19 cellular contexts compared by ENCODE assay signal in the genomic region with DNA sequence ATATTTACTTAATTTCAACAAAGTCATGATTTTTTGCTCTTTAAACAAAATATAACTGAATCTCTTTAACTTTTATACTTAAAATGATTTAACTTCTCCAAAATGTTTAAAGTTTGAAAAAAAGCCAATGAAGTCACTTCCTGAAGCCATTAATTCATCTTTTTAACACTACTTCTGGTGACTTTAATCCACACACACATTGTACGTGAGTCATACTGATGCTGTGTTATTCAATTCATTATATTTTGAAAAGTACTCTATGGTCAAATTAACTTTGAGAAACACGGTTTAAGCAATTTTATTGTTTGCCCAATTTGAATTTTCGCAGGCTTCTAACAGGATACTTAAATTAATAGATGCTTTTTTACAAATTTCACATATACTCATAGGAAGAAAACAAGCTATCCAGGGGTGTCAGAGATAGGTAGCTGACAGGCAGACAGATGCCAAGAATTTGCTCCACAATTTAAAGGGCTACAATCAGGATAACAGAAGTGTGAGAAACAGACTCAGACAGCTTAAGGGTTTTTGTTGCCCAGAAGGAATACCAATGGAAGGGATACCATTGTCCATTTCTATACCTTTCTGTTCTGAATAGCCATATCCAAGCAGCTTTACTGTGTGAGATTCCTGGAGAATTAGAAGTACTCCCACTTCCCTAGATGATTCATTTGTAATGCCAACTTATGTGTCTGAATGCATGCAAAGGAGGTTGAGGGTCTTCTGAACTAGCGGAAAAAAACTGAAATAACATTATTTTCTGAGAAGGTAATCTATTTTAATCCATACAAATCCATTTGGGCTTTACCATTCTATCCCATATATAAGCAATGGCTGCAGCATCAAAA.
DNase-seq lines count a peak whose midpoint lies in the region; ATAC-seq and TF ChIP-seq lines count a peak whose summit lies in the region.
"Had no signal": no experiment of that assay in that cellular context is flagged by ENCODE, and none has a peak within 500 bp of the region (broad histone marks: within the 10 kb centered on the region; RNA-seq: fewer than 3 reads in every experiment).

No MANE protein-coding gene starts in this region.

- peak overlapping the region in 2 of 3 donors; percentile 2 to 55 for H3K9ac ChIP-seq in skeletal muscle tissue (ENCODE audit: low read depth in 1 of 3, low read length in 3 of 3)

- peaks cover 27% of the 10 kb centered on the region for H3K4me1 ChIP-seq in HEK293 (ENCODE audit: control insufficient read depth, insufficient read depth, low read length)
- peaks cover 81% of the 10 kb centered on the region for H3K4me1 ChIP-seq in left ventricle myocardium inferior
- peaks cover 24 to 42% (median 38%) of the 10 kb centered on the region in 3 donors for H3K4me1 ChIP-seq in skeletal muscle tissue (ENCODE audit: control insufficient read depth in 3 of 3, insufficient read depth in 3 of 3, low read length in 3 of 3)

- H3K27me3 Mint-ChIP-seq in chondrocyte (ENCODE audit: low read depth), result no peaks in the 10 kb centered on the region
- H3K27me3 Mint-ChIP-seq: type B pancreatic cell had no signal

- CTCF ChIA-PET in HEK293 (lab: Yijun Ruan, JAX), result interaction anchor here (0.6 to 1.1 kb wide), 5 partner anchors 12 to 496 kb away, joined by 3 to 5 read pairs (median 4); no protein-coding TSS in a partner anchor

- no peak overlapping the region for H3K4me3 Mint-ChIP-seq in chondrocyte (ENCODE audit: unreplicated experiment)
- H3K4me3 Mint-ChIP-seq: CD4-positive, CD25-positive, alpha-beta regulatory T cell; stimulated activated naive CD8-positive, alpha-beta T cell treated with anti-CD3 and anti-CD28 coated beads, Interleukin-15, Interleukin-2, amounts not matched to agents 100 ng/mL and 50 ng/mL, for 24 hours; type B pancreatic cell had no signal

- POLR2A ChIA-PET in HEK293 (lab: Yijun Ruan, JAX), result interaction anchor here (0.5 to 1.0 kb wide), 2 partner anchors 119 to 1898 kb away, joined by 4 to 5 read pairs; a partner anchor contains a TSS

- TF ChIP-seq CTCF in HEK293 (tag by site-specific recombination; IDR thresholded peaks at IDR 0.05), result no peak
- TF ChIP-seq CTCF in chondrocyte (IDR thresholded peaks at IDR 0.05), result no peak
- TF ChIP-seq CTCF in left ventricle myocardium inferior (IDR thresholded peaks at IDR 0.05; ENCODE audit: borderline replicate concordance), result no peak

- peaks cover 35% of the 10 kb centered on the region for H3K4me1 Mint-ChIP-seq in chondrocyte (ENCODE audit: low read depth)

- H3K36me3 Mint-ChIP-seq in chondrocyte (ENCODE audit: low read depth), result no peaks in the 10 kb centered on the region
- H3K36me3 Mint-ChIP-seq: CD4-positive, CD25-positive, alpha-beta regulatory T cell; type B pancreatic cell had no signal

- H3K27ac ChIP-seq in HEK293 (ENCODE audit: extremely low read depth, low read depth, low read length) (no peak overlapping the region), left ventricle myocardium inferior (replicated peaks) (peak overlapping the region; percentile 87), skeletal muscle tissue (ENCODE audit: low read depth, low read length) (peak overlapping the region; percentile 80)

- DNase-seq in chondrocyte (ENCODE audit: low spot score) (no peak), left ventricle myocardium inferior (no peak), NOMO-1 (lab: John Stamatoyannopoulos, UW; ENCODE audit: unreplicated experiment in 2 of 2) (no peak), DMS53 treated with DMSO at 0.1 percent for 48 hours (lab: John Stamatoyannopoulos, UW; ENCODE audit: unreplicated experiment) (no peak)
- DNase-seq: activated CD4-positive, alpha-beta T cell treated with anti-CD3 and anti-CD28 coated beads for 4 hours; activated CD8-positive, alpha-beta memory T cell treated with anti-CD3 and anti-CD28 coated beads, Interleukin-2, amount 50 U/mL, for 4 hours; activated effector memory CD4-positive, alpha-beta T cell treated with anti-CD3 and anti-CD28 coated beads, Interleukin-2, amount 50 U/mL, for 16 hours; amygdala; CD4-positive, CD25-positive, alpha-beta regulatory T cell; DMS153; NCI-H2081; NCI-H524 treated with DMSO at 0.1 percent for 48 hours; OCI-M1 had no signal

- no peaks in the 10 kb centered on the region for H3K9me3 Mint-ChIP-seq in chondrocyte (ENCODE audit: low read depth)
- H3K9me3 Mint-ChIP-seq: CD4-positive, CD25-positive, alpha-beta regulatory T cell; nephron; stimulated activated naive CD8-positive, alpha-beta T cell treated with anti-CD3 and anti-CD28 coated beads, Interleukin-15, Interleukin-2, amounts not matched to agents 100 ng/mL and 50 ng/mL, for 24 hours; type B pancreatic cell had no signal

- intact Hi-C loops in left ventricle myocardium inferior (cut with micrococcal nuclease), result no loop called here

- ATAC-seq in HG02970 (IDR thresholded peaks at IDR 0.05; ENCODE audit: low FRiP score, unreplicated experiment), result no peak

- H3K36me3 ChIP-seq in HEK293 (ENCODE audit: control insufficient read depth in 2 of 2, insufficient read depth in 1 of 2, low read length in 2 of 2), result no peaks in the 10 kb centered on the region
- H3K36me3 ChIP-seq in left ventricle myocardium inferior, result no peaks in the 10 kb centered on the region
- no peaks in the 10 kb centered on the region for H3K36me3 ChIP-seq in skeletal muscle tissue (ENCODE audit: control insufficient read depth in 3 of 3, insufficient read depth in 3 of 3, low read length in 3 of 3)

- H3K9me3 ChIP-seq in HEK293 (ENCODE audit: control insufficient read depth, insufficient read depth, low read depth, low read length) (no peaks in the 10 kb centered on the region), left ventricle myocardium inferior (replicated peaks) (no peaks in the 10 kb centered on the region), skeletal muscle tissue (ENCODE audit: control insufficient read depth in 3 of 3, low read length in 3 of 3) (no peaks in the 10 kb centered on the region)

- H3K27me3 ChIP-seq in left ventricle myocardium inferior (ENCODE audit: low read depth) (no peaks in the 10 kb centered on the region), skeletal muscle tissue (ENCODE audit: control insufficient read depth in 3 of 3, insufficient read depth in 3 of 3, low read length in 3 of 3) (no peaks in the 10 kb centered on the region)

- H3K4me3 ChIP-seq in HEK293 (ENCODE audit: low read depth, low read length), result no peak overlapping the region
- peak overlapping the region; percentile 18 for H3K4me3 ChIP-seq in left ventricle myocardium inferior
- peak overlapping the region in 1 of 3 donors; percentile 23 for H3K4me3 ChIP-seq in skeletal muscle tissue (ENCODE audit: low read length in 3 of 3)

- H3K27ac Mint-ChIP-seq in chondrocyte (ENCODE audit: unreplicated experiment), result peak overlapping the region; percentile 42
- H3K27ac Mint-ChIP-seq: CD4-positive, CD25-positive, alpha-beta regulatory T cell; stimulated activated naive CD8-positive, alpha-beta T cell treated with anti-CD3 and anti-CD28 coated beads, Interleukin-15, Interleukin-2, amounts not matched to agents 100 ng/mL and 50 ng/mL, for 24 hours; type B pancreatic cell had no signal

TF ChIP-seq in HEK293, 187 proteins besides CTCF, POLR2A, EP300 and RAD21:
- TF ChIP-seq, protein P1, sequence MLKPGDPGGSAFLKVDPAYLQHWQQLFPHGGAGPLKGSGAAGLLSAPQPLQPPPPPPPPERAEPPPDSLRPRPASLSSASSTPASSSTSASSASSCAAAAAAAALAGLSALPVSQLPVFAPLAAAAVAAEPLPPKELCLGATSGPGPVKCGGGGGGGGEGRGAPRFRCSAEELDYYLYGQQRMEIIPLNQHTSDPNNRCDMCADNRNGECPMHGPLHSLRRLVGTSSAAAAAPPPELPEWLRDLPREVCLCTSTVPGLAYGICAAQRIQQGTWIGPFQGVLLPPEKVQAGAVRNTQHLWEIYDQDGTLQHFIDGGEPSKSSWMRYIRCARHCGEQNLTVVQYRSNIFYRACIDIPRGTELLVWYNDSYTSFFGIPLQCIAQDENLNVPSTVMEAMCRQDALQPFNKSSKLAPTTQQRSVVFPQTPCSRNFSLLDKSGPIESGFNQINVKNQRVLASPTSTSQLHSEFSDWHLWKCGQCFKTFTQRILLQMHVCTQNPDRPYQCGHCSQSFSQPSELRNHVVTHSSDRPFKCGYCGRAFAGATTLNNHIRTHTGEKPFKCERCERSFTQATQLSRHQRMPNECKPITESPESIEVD (tag by site-specific recombination; IDR thresholded peaks at IDR 0.05), result peak; percentile 76
- TF ChIP-seq, protein P2, sequence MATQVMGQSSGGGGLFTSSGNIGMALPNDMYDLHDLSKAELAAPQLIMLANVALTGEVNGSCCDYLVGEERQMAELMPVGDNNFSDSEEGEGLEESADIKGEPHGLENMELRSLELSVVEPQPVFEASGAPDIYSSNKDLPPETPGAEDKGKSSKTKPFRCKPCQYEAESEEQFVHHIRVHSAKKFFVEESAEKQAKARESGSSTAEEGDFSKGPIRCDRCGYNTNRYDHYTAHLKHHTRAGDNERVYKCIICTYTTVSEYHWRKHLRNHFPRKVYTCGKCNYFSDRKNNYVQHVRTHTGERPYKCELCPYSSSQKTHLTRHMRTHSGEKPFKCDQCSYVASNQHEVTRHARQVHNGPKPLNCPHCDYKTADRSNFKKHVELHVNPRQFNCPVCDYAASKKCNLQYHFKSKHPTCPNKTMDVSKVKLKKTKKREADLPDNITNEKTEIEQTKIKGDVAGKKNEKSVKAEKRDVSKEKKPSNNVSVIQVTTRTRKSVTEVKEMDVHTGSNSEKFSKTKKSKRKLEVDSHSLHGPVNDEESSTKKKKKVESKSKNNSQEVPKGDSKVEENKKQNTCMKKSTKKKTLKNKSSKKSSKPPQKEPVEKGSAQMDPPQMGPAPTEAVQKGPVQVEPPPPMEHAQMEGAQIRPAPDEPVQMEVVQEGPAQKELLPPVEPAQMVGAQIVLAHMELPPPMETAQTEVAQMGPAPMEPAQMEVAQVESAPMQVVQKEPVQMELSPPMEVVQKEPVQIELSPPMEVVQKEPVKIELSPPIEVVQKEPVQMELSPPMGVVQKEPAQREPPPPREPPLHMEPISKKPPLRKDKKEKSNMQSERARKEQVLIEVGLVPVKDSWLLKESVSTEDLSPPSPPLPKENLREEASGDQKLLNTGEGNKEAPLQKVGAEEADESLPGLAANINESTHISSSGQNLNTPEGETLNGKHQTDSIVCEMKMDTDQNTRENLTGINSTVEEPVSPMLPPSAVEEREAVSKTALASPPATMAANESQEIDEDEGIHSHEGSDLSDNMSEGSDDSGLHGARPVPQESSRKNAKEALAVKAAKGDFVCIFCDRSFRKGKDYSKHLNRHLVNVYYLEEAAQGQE (tag by site-specific recombination; IDR thresholded peaks at IDR 0.05), result no peak
